Comparison of ENCODE assay signal across 7 cellular contexts in the genomic region with DNA sequence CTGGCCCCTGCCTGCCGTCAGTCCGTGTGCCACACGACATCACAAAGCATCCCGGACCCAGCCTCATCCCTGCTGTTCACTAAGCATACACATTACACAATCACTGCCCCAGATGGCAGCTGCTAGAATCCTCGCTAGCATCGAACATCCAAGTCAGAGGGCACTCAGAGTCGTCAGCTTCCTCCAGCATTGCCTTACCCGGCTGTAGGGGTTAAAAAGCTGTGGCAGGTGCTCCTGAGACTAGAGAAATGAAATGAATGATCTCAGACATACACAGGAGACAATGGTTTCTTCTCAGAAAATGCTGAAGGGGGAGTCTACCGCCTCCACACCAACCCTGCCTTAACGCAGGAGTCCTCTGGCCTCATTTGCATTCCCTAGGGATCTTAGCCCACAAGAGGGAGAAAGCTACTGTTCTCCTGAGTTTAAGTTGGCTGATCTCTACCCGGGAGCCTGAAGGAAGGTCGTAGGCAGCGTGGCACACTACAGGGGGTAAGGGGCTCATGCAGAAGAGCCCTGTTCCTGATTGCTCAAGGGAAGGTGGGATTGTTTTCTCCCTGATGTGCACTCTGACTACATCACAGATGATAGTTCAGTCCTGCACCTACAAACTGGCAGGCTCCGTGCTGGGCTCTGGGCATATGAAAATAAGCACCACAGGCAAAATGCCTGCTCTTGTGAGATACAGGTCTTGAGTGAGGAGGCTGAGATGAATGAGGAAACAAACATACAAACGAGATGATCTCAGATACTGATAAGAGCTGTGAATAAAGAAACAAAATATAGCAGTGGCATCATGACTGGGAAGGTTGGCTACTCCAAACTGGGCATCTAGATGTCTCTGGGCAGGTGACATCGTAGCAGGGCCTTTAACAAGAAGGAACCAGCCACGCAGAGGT. TPM values are rescaled to one million over a fixed set of nuclear protein-coding genes. Genes with fewer than 3 reads are reported as not detected.
DNase-seq lines count a peak whose midpoint lies in the region; ATAC-seq and TF ChIP-seq lines count a peak whose summit lies in the region.

No MANE protein-coding gene starts in this region.

- H3K9me3 ChIP-seq in HEK293 (ENCODE audit: control insufficient read depth, insufficient read depth, low read depth, low read length): no peaks in the 10 kb centered on the region

- no peaks in the 10 kb centered on the region for H3K27me3 Mint-ChIP-seq in central memory CD8-positive, alpha-beta T cell
- peaks cover 34% of the 10 kb centered on the region for H3K27me3 Mint-ChIP-seq in progenitor cell of endocrine pancreas

- H3K36me3 Mint-ChIP-seq in central memory CD8-positive, alpha-beta T cell (ENCODE audit: insufficient read depth): peaks cover 8% of the 10 kb centered on the region
- H3K36me3 Mint-ChIP-seq in progenitor cell of endocrine pancreas (ENCODE audit: insufficient read depth): no peaks in the 10 kb centered on the region

- peak overlapping the region; percentile 34 for H3K4me3 Mint-ChIP-seq in central memory CD8-positive, alpha-beta T cell
- H3K4me3 Mint-ChIP-seq in progenitor cell of endocrine pancreas (ENCODE audit: low read depth): peak overlapping the region; percentile 42

- H3K27ac ChIP-seq in HEK293 (ENCODE audit: extremely low read depth, low read depth, low read length): no peak overlapping the region

- POLR2A ChIA-PET in HEK293 (lab: Yijun Ruan, JAX): interaction anchor here (1.1 kb wide), 1 partner anchor 207 kb away, joined by 3 read pairs; no protein-coding TSS in a partner anchor

- CTCF ChIA-PET in HEK293 (lab: Yijun Ruan, JAX): interaction anchor here (2.0 kb wide), 1 partner anchor 94 kb away, joined by 8 read pairs; no protein-coding TSS in a partner anchor

- no peaks in the 10 kb centered on the region for H3K4me1 ChIP-seq in HEK293 (ENCODE audit: control insufficient read depth, insufficient read depth, low read length)

- TF ChIP-seq CTCF in HEK293 (tag by site-specific recombination; IDR thresholded peaks at IDR 0.05) (peak; percentile 55; the same call in 1 of the 2 replicates), progenitor cell of endocrine pancreas (IDR thresholded peaks at IDR 0.05; ENCODE audit: unreplicated experiment) (no peak)

- no peaks in the 10 kb centered on the region for H3K36me3 ChIP-seq in HEK293 (ENCODE audit: control insufficient read depth in 2 of 2, insufficient read depth in 1 of 2, low read length in 2 of 2)

- no peak overlapping the region for H3K4me3 ChIP-seq in HEK293 (ENCODE audit: low read depth, low read length)

- H3K27ac Mint-ChIP-seq in central memory CD8-positive, alpha-beta T cell (ENCODE audit: low read depth): no peak overlapping the region
- H3K27ac Mint-ChIP-seq in progenitor cell of endocrine pancreas: no peak overlapping the region

- ATAC-seq in central memory CD8-positive, alpha-beta T cell (replicated peaks; ENCODE audit: extremely low read depth, poor library complexity, severe bottlenecking): no peak
- ATAC-seq in HG02571 (IDR thresholded peaks at IDR 0.05; ENCODE audit: unreplicated experiment): no peak

- peaks cover 55% of the 10 kb centered on the region for H3K4me1 Mint-ChIP-seq in central memory CD8-positive, alpha-beta T cell
- H3K4me1 Mint-ChIP-seq in progenitor cell of endocrine pancreas (ENCODE audit: low read depth): peaks cover 17% of the 10 kb centered on the region

- H3K9me3 Mint-ChIP-seq in central memory CD8-positive, alpha-beta T cell: no peaks in the 10 kb centered on the region
- H3K9me3 Mint-ChIP-seq in progenitor cell of endocrine pancreas (ENCODE audit: low read depth): no peaks in the 10 kb centered on the region

- DNase-seq in NCI-H2196 (lab: John Stamatoyannopoulos, UW; ENCODE audit: unreplicated experiment) (peak; percentile 88), progenitor cell of endocrine pancreas (ENCODE audit: low spot score, unreplicated experiment) (no peak), AG08396 (ENCODE audit: low spot score) (no peak), UCSD-AML1 (lab: John Stamatoyannopoulos, UW; ENCODE audit: unreplicated experiment) (no peak)
- DNase-seq in central memory CD8-positive, alpha-beta T cell (ENCODE audit: low spot score in 2 of 2): no peak

TF ChIP-seq in HEK293, 187 proteins besides CTCF, POLR2A, EP300 and RAD21 (continues in another document):
- TF ChIP-seq ZFHX2 (tag by site-specific recombination; conservative IDR thresholded peaks at IDR 0.05): peak; percentile 60
- TF ChIP-seq OSR2 (tag by site-specific recombination; IDR thresholded peaks at IDR 0.05): peak; percentile 90
- TF ChIP-seq, protein P1, sequence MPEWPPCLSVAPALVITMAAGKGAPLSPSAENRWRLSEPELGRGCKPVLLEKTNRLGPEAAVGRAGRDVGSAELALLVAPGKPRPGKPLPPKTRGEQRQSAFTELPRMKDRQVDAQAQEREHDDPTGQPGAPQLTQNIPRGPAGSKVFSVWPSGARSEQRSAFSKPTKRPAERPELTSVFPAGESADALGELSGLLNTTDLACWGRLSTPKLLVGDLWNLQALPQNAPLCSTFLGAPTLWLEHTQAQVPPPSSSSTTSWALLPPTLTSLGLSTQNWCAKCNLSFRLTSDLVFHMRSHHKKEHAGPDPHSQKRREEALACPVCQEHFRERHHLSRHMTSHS (tag by site-specific recombination; IDR thresholded peaks at IDR 0.05): no peak
- 0 out of 2 replicates have a peak, but pooled peaks have one; percentile 38 for TF ChIP-seq PRDM1 (tag by site-specific recombination; IDR thresholded peaks at IDR 0.05)
- TF ChIP-seq WT1 (tag by site-specific recombination; IDR thresholded peaks at IDR 0.05): no peak
- TF ChIP-seq, protein P2, sequence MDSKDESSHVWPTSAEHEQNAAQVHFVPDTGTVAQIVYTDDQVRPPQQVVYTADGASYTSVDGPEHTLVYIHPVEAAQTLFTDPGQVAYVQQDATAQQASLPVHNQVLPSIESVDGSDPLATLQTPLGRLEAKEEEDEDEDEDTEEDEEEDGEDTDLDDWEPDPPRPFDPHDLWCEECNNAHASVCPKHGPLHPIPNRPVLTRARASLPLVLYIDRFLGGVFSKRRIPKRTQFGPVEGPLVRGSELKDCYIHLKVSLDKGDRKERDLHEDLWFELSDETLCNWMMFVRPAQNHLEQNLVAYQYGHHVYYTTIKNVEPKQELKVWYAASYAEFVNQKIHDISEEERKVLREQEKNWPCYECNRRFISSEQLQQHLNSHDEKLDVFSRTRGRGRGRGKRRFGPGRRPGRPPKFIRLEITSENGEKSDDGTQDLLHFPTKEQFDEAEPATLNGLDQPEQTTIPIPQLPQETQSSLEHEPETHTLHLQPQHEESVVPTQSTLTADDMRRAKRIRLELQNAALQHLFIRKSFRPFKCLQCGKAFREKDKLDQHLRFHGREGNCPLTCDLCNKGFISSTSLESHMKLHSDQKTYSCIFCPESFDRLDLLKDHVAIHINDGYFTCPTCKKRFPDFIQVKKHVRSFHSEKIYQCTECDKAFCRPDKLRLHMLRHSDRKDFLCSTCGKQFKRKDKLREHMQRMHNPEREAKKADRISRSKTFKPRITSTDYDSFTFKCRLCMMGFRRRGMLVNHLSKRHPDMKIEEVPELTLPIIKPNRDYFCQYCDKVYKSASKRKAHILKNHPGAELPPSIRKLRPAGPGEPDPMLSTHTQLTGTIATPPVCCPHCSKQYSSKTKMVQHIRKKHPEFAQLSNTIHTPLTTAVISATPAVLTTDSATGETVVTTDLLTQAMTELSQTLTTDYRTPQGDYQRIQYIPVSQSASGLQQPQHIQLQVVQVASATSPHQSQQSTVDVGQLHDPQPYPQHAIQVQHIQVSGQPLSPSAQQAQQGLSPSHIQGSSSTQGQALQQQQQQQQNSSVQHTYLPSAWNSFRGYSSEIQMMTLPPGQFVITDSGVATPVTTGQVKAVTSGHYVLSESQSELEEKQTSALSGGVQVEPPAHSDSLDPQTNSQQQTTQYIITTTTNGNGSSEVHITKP (tag by site-specific recombination; IDR thresholded peaks at IDR 0.05): peak; percentile 89
- no peak for TF ChIP-seq ZNF302 (tag by site-specific recombination; IDR thresholded peaks at IDR 0.05; ENCODE audit: low read depth)
- TF ChIP-seq ZBTB17 (tag by site-specific recombination; IDR thresholded peaks at IDR 0.05): peak; percentile 81
- TF ChIP-seq, protein P3, sequence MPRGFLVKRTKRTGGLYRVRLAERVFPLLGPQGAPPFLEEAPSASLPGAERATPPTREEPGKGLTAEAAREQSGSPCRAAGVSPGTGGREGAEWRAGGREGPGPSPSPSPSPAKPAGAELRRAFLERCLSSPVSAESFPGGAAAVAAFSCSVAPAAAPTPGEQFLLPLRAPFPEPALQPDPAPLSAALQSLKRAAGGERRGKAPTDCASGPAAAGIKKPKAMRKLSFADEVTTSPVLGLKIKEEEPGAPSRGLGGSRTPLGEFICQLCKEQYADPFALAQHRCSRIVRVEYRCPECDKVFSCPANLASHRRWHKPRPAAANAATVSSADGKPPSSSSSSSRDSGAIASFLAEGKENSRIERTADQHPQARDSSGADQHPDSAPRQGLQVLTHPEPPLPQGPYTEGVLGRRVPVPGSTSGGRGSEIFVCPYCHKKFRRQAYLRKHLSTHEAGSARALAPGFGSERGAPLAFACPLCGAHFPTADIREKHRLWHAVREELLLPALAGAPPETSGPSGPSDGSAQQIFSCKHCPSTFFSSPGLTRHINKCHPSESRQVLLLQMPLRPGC (tag by site-specific recombination; IDR thresholded peaks at IDR 0.05): no peak
- TF ChIP-seq EGR2 (tag by site-specific recombination; IDR thresholded peaks at IDR 0.05; ENCODE audit: low read depth): peak; percentile 57; the same call in 1 of the 2 replicates
- TF ChIP-seq ZNF335 (tag by site-specific recombination; conservative IDR thresholded peaks at IDR 0.05): peak; percentile 64; the same call in 1 of the 2 replicates
- peak; percentile 54; the same call in 1 of the 2 replicates for TF ChIP-seq ZNF341 (tag by site-specific recombination; IDR thresholded peaks at IDR 0.05; ENCODE audit: low read depth)
- TF ChIP-seq ZNF426 (tag by site-specific recombination; IDR thresholded peaks at IDR 0.05): no peak
- peak; percentile 90 for TF ChIP-seq ZBTB48 (tag by site-specific recombination; IDR thresholded peaks at IDR 0.05)
- TF ChIP-seq, protein P4, sequence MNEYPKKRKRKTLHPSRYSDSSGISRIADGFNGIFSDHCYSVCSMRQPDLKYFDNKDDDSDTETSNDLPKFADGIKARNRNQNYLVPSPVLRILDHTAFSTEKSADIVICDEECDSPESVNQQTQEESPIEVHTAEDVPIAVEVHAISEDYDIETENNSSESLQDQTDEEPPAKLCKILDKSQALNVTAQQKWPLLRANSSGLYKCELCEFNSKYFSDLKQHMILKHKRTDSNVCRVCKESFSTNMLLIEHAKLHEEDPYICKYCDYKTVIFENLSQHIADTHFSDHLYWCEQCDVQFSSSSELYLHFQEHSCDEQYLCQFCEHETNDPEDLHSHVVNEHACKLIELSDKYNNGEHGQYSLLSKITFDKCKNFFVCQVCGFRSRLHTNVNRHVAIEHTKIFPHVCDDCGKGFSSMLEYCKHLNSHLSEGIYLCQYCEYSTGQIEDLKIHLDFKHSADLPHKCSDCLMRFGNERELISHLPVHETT (tag by site-specific recombination; IDR thresholded peaks at IDR 0.05): peak; percentile 9; the same call in 1 of the 2 replicates
- peak; percentile 54; the same call in 1 of the 2 replicates for TF ChIP-seq ZBTB20 (tag by site-specific recombination; IDR thresholded peaks at IDR 0.05)

RNA-seq across cellular contexts. Expression of a gene that starts 2.6 kb away (rescaled TPM):
- total RNA-seq in progenitor cell of endocrine pancreas: 50.3 and 52.8 TPM in 2 replicates
